In genomic region chr4:94356444-94356843, GRCh38 we compare ENCODE assay signal across 26 cellular contexts. TPM values are rescaled to one million over a fixed set of nuclear protein-coding genes. Genes with fewer than 3 reads are reported as not detected.
"Had no signal": no experiment of that assay in that cellular context is flagged by ENCODE, and none has a peak within 500 bp of the region (broad histone marks: within the 10 kb centered on the region; RNA-seq: fewer than 3 reads in every experiment).

No MANE protein-coding gene starts in this region.

- ATAC-seq: activated CD8-positive, alpha-beta T cell treated with anti-CD3 and anti-CD28 coated beads for 36 hours had no signal

- H3K4me2 ChIP-seq: SK-N-SH had no signal

- H3K4me3 ChIP-seq: adrenal gland had no signal

- H3K4me1 ChIP-seq: adrenal gland had no signal

- H3K9me3 ChIP-seq: adrenal gland, SK-N-SH had no signal

- FAIRE-seq: TTC549 had no signal

- H3K9ac ChIP-seq: SK-N-SH had no signal

- DNase-seq: activated CD4-positive, alpha-beta T cell treated with anti-CD3 and anti-CD28 coated beads for 4 hours; activated CD8-positive, alpha-beta memory T cell treated with anti-CD3 and anti-CD28 coated beads, Interleukin-2, amount 50 U/mL, for 4 hours; activated CD8-positive, alpha-beta T cell treated with anti-CD3 and anti-CD28 coated beads for 36 hours; activated naive CD4-positive, alpha-beta T cell treated with anti-CD3 and anti-CD28 coated beads, Interleukin-2, amount 50 U/mL, for 16 hours; activated naive CD8-positive, alpha-beta T cell treated with anti-CD3 and anti-CD28 coated beads, Interleukin-2, amount 10 ng/mL, durations not matched to agents 7 days and 5 days; adrenal gland; anterior cingulate cortex; cerebellar nuclear complex; Kasumi-1; KBM-7; NCI-H1048; NCI-H146; NCI-H187 treated with DMSO at 0.1 percent for 48 hours; NCI-H2081 treated with DMSO at 0.1 percent for 48 hours; NCI-H2171 treated with DMSO at 0.1 percent for 48 hours; NCI-H345; NCI-H510A; NCI-H526 treated with DMSO at 0.1 percent for 48 hours; NCI-H82; SIG-M5; SK-N-SH had no signal

- H3K27ac ChIP-seq: adrenal gland, VCaP had no signal

- H3K27me3 ChIP-seq: adrenal gland had no signal

- H3K36me3 ChIP-seq: adrenal gland had no signal

RNA-seq across cellular contexts. Expression of gene HPGDS, which starts 13.8 kb away (rescaled TPM):
- total RNA-seq: activated CD8-positive, alpha-beta T cell treated with anti-CD3 and anti-CD28 coated beads for 36 hours; activated naive CD8-positive, alpha-beta T cell treated with anti-CD3 and anti-CD28 coated beads, Interleukin-2, amount 10 ng/mL, durations not matched to agents 7 days and 5 days; M059J; OCI-LY7; RPMI7951 had no signal
- polyA plus RNA-seq: SK-N-SH had no signal
